31 cellular contexts compared by ENCODE assay signal in genomic region chr17:52064791-52065211, GRCh38.
DNase-seq lines count a peak whose midpoint lies in the region; ATAC-seq and TF ChIP-seq lines count a peak whose summit lies in the region.
"Had no signal": no experiment of that assay in that cellular context is flagged by ENCODE, and none has a peak within 500 bp of the region (broad histone marks: within the 10 kb centered on the region; RNA-seq: fewer than 3 reads in every experiment).

No MANE protein-coding gene starts in this region.

- no peaks in the 10 kb centered on the region for H3K9me2 ChIP-seq in SK-N-SH

- no peaks in the 10 kb centered on the region for H3K9me3 ChIP-seq in SK-N-SH
- no peaks in the 10 kb centered on the region for H3K9me3 ChIP-seq in RWPE2 (ENCODE audit: severe bottlenecking)
- H3K9me3 ChIP-seq: adrenal gland, right lobe of liver, upper lobe of left lung had no signal

- TF ChIP-seq RAD21 in SK-N-SH (IDR thresholded peaks at IDR 0.05; ENCODE audit: low read length) = no peak

- H3K27me3 ChIP-seq in SK-N-SH (ENCODE audit: insufficient read depth) (no peaks in the 10 kb centered on the region), RWPE2 (ENCODE audit: insufficient read depth, poor library complexity, severe bottlenecking) (no peaks in the 10 kb centered on the region)
- H3K27me3 ChIP-seq: adrenal gland, right lobe of liver, upper lobe of left lung had no signal

- no peak overlapping the region for H3K27ac Mint-ChIP-seq in activated T-cell treated with anti-CD3 and anti-CD28 coated beads, Interleukin-2, amount 50 U/mL, for 24 hours
- H3K27ac Mint-ChIP-seq: activated naive CD4-positive, alpha-beta T cell treated with anti-CD3 and anti-CD28 coated beads for 36 hours; activated T-cell treated with anti-CD3 and anti-CD28 coated beads, Interleukin-2, amount 50 U/mL, for 72 hours; CD4-positive, alpha-beta T cell; stimulated activated memory B cell treated with anti-CD40 and anti-IgM and Interleukin-4, amounts not matched to agents 10 μg/mL and 1 μg/mL and 100 μg/mL, for 72 hours had no signal

- H4K20me1 ChIP-seq in SK-N-SH (ENCODE audit: insufficient read depth) = no peaks in the 10 kb centered on the region

- H3F3A ChIP-seq in SK-N-SH (replicated peaks; ENCODE audit: insufficient read depth) = no peaks in the 10 kb centered on the region

- H3K9ac ChIP-seq in SK-N-SH = no peak overlapping the region

- TF ChIP-seq CTCF in SK-N-SH (IDR thresholded peaks at IDR 0.05) (no peak), RWPE2 (IDR thresholded peaks at IDR 0.05; ENCODE audit: poor library complexity, severe bottlenecking) (no peak)

- no peak for TF ChIP-seq EP300 in SK-N-SH (IDR thresholded peaks at IDR 0.05; ENCODE audit: borderline replicate concordance in 1 of 2, low read depth in 1 of 2, low read length in 1 of 2)

- H3K36me3 ChIP-seq in SK-N-SH (replicated peaks in 1 of 2; ENCODE audit: control insufficient read depth in 1 of 2, insufficient read depth in 2 of 2, low read length in 1 of 2) (no peaks in the 10 kb centered on the region), RWPE2 (ENCODE audit: low read depth) (no peaks in the 10 kb centered on the region)
- H3K36me3 ChIP-seq: adrenal gland, heart right ventricle, right lobe of liver, upper lobe of left lung, WERI-Rb-1 had no signal

- H3K4me2 ChIP-seq in SK-N-SH = no peak overlapping the region

- no peaks in the 10 kb centered on the region for H3K9me3 Mint-ChIP-seq in activated T-cell treated with anti-CD3 and anti-CD28 coated beads, Interleukin-2, amount 50 U/mL, for 24 hours

- H3K36me3 Mint-ChIP-seq in activated T-cell treated with anti-CD3 and anti-CD28 coated beads, Interleukin-2, amount 50 U/mL, for 24 hours (ENCODE audit: low read depth) = no peaks in the 10 kb centered on the region
- H3K36me3 Mint-ChIP-seq: stimulated activated memory B cell treated with anti-CD40 and anti-IgM and Interleukin-4, amounts not matched to agents 10 μg/mL and 1 μg/mL and 100 μg/mL, for 72 hours had no signal

- WGBS in SK-N-SH (ENCODE audit: low lambda C conversion rate) = 5% methylated on average over 2 of the region's 2 CpGs

- H3K79me2 ChIP-seq in SK-N-SH (ENCODE audit: insufficient read depth) = no peaks in the 10 kb centered on the region

- H3K27me3 Mint-ChIP-seq in activated T-cell treated with anti-CD3 and anti-CD28 coated beads, Interleukin-2, amount 50 U/mL, for 24 hours = no peaks in the 10 kb centered on the region
- H3K27me3 Mint-ChIP-seq: CD4-positive, alpha-beta T cell; stimulated activated memory B cell treated with anti-CD40 and anti-IgM and Interleukin-4, amounts not matched to agents 10 μg/mL and 1 μg/mL and 100 μg/mL, for 72 hours had no signal

- H2AFZ ChIP-seq in SK-N-SH (ENCODE audit: low read depth) = no peak overlapping the region

- ATAC-seq in SK-N-SH treated with all-trans-retinoic acid at 6 μM for 48 hours = no peak
- peak; percentile 71 for ATAC-seq in RWPE2 (ENCODE audit: low read depth)
- no peak for ATAC-seq in GM19351 (IDR thresholded peaks at IDR 0.05; ENCODE audit: unreplicated experiment)
- ATAC-seq: activated T-cell treated with anti-CD3 and anti-CD28 coated beads, Interleukin-2, amount 50 U/mL, for 72 hours; heart right ventricle; left cardiac atrium; right lobe of liver; stimulated activated memory B cell treated with anti-CD40 and anti-IgM and Interleukin-4, amounts not matched to agents 10 μg/mL and 1 μg/mL and 100 μg/mL, for 72 hours had no signal

- H3K4me1 ChIP-seq in SK-N-SH (ENCODE audit: control insufficient read depth in 1 of 2, insufficient read depth in 2 of 2, low read depth in 1 of 2, low read length in 1 of 2) = no peaks in the 10 kb centered on the region
- no peaks in the 10 kb centered on the region for H3K4me1 ChIP-seq in RWPE2 (ENCODE audit: insufficient read depth, poor library complexity, severe bottlenecking)
- H3K4me1 ChIP-seq: adrenal gland, heart right ventricle, right lobe of liver, upper lobe of left lung had no signal

- no peak for DNase-seq in SK-N-SH
- DNase-seq in RWPE2 (ENCODE audit: low spot score) = no peak
- peak; percentile 6 for DNase-seq in iris pigment epithelial cell (ENCODE audit: low read depth)
- no peak for DNase-seq in NCI-H526 (lab: John Stamatoyannopoulos, UW)
- no peak for DNase-seq in activated T-cell treated with anti-CD3 and anti-CD28 coated beads, Interleukin-2, amount 50 U/mL, for 24 hours
- DNase-seq in SKM-1 (lab: John Stamatoyannopoulos, UW; ENCODE audit: unreplicated experiment) = no peak
- DNase-seq: activated CD4-positive, alpha-beta T cell treated with anti-CD3 and anti-CD28 coated beads for 48 hours; activated naive CD4-positive, alpha-beta T cell treated with anti-CD3 and anti-CD28 coated beads for 36 hours; activated T-cell treated with anti-CD3 and anti-CD28 coated beads, Interleukin-2, amount 50 U/mL, for 72 hours; adrenal gland; AML-193; CD4-positive, alpha-beta T cell; effector CD4-positive, alpha-beta T cell; foreskin melanocyte; H7; heart right ventricle; left cardiac atrium; NCI-H1417 treated with DMSO at 0.1 percent for 48 hours; NCI-H2081 treated with DMSO at 0.1 percent for 48 hours; NCI-H345; NCI-H774; posterior cingulate gyrus; right lobe of liver; stimulated activated CD4-positive, alpha-beta T cell treated with anti-CD3 and anti-CD28 coated beads, Interleukin-4, amount 100 ng/mL, for 4 hours; T-helper 9 cell; upper lobe of left lung; WERI-Rb-1 had no signal

- no peak overlapping the region for H3K4me3 Mint-ChIP-seq in activated T-cell treated with anti-CD3 and anti-CD28 coated beads, Interleukin-2, amount 50 U/mL, for 24 hours
- H3K4me3 Mint-ChIP-seq: activated naive CD4-positive, alpha-beta T cell treated with anti-CD3 and anti-CD28 coated beads for 36 hours; activated T-cell treated with anti-CD3 and anti-CD28 coated beads, Interleukin-2, amount 50 U/mL, for 72 hours; CD4-positive, alpha-beta T cell; stimulated activated memory B cell treated with anti-CD40 and anti-IgM and Interleukin-4, amounts not matched to agents 10 μg/mL and 1 μg/mL and 100 μg/mL, for 72 hours had no signal

- H3K27ac ChIP-seq in SK-N-SH (ENCODE audit: low read depth in 2 of 2, low read length in 1 of 2) (no peak overlapping the region), RWPE2 (ENCODE audit: poor library complexity, severe bottlenecking) (no peak overlapping the region)
- H3K27ac ChIP-seq: 22Rv1, adrenal gland, heart right ventricle, right lobe of liver, upper lobe of left lung, WERI-Rb-1 had no signal

- POLR2A ChIA-PET in SK-N-SH (lab: Yijun Ruan, JAX) = no interaction called here

- H3K4me3 ChIP-seq in SK-N-SH (ENCODE audit: low read depth in 2 of 2, low read length in 1 of 2) = no peak overlapping the region
- H3K4me3 ChIP-seq in RWPE2 (ENCODE audit: severe bottlenecking) = no peak overlapping the region
- H3K4me3 ChIP-seq: adrenal gland, heart right ventricle, right lobe of liver, upper lobe of left lung had no signal

- CTCF ChIA-PET in SK-N-SH (lab: Yijun Ruan, JAX) = interaction anchor here (1.0 to 1.4 kb wide), 2 partner anchors 41 to 693 kb away, joined by 3 to 4 read pairs; no protein-coding TSS in a partner anchor

- no peaks in the 10 kb centered on the region for H3K4me1 Mint-ChIP-seq in activated T-cell treated with anti-CD3 and anti-CD28 coated beads, Interleukin-2, amount 50 U/mL, for 24 hours (ENCODE audit: low read depth)
- H3K4me1 Mint-ChIP-seq: stimulated activated memory B cell treated with anti-CD40 and anti-IgM and Interleukin-4, amounts not matched to agents 10 μg/mL and 1 μg/mL and 100 μg/mL, for 72 hours had no signal

TF ChIP-seq in SK-N-SH treated with all-trans-retinoic acid at 6 μM for 48 hours, 23 proteins besides CTCF, POLR2A, EP300 and RAD21 (continues in another document):
- TF ChIP-seq ISL1 (CRISPR knock-in tag; IDR thresholded peaks at IDR 0.05) = peak; percentile 59
- TF ChIP-seq ARNTL (CRISPR knock-in tag; IDR thresholded peaks at IDR 0.05; ENCODE audit: borderline replicate concordance, low read depth) = no peak
- TF ChIP-seq PPARA (CRISPR knock-in tag; IDR thresholded peaks at IDR 0.05; ENCODE audit: borderline replicate concordance) = no peak

TF ChIP-seq in SK-N-SH, 30 proteins besides CTCF, POLR2A, EP300 and RAD21:
- TF ChIP-seq JUND (IDR thresholded peaks at IDR 0.05) (no peak), TCF12 (IDR thresholded peaks at IDR 0.05) (no peak), TAF1 (IDR thresholded peaks at IDR 0.05; ENCODE audit: borderline replicate concordance, low read depth, low read length) (no peak), YY1 (IDR thresholded peaks at IDR 0.05; ENCODE audit: low read depth) (no peak), CHD2 (IDR thresholded peaks at IDR 0.05; ENCODE audit: low read length, partially characterized antibody) (no peak), USF2 (IDR thresholded peaks at IDR 0.05; ENCODE audit: borderline replicate concordance, low read depth, low read length) (no peak), TEAD4 (IDR thresholded peaks at IDR 0.05; ENCODE audit: borderline replicate concordance, insufficient read depth) (no peak)
- TF ChIP-seq, protein P1, sequence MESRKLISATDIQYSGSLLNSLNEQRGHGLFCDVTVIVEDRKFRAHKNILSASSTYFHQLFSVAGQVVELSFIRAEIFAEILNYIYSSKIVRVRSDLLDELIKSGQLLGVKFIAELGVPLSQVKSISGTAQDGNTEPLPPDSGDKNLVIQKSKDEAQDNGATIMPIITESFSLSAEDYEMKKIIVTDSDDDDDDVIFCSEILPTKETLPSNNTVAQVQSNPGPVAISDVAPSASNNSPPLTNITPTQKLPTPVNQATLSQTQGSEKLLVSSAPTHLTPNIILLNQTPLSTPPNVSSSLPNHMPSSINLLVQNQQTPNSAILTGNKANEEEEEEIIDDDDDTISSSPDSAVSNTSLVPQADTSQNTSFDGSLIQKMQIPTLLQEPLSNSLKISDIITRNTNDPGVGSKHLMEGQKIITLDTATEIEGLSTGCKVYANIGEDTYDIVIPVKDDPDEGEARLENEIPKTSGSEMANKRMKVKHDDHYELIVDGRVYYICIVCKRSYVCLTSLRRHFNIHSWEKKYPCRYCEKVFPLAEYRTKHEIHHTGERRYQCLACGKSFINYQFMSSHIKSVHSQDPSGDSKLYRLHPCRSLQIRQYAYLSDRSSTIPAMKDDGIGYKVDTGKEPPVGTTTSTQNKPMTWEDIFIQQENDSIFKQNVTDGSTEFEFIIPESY (IDR thresholded peaks at IDR 0.05; ENCODE audit: borderline replicate concordance, low read depth) = no peak
- TF ChIP-seq, protein P2, sequence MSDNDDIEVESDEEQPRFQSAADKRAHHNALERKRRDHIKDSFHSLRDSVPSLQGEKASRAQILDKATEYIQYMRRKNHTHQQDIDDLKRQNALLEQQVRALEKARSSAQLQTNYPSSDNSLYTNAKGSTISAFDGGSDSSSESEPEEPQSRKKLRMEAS (IDR thresholded peaks at IDR 0.05; ENCODE audit: low read depth) = no peak
